In genomic region chr4:101039367-101039766, GRCh38 we compare ENCODE assay signal across 13 cellular contexts.
A peak's percentile ranks its signal among the peaks of the same experiment; 100 is the strongest.
DNase-seq lines count a peak whose midpoint lies in the region; ATAC-seq and TF ChIP-seq lines count a peak whose summit lies in the region.
"Had no signal": no experiment of that assay in that cellular context is flagged by ENCODE, and none has a peak within 500 bp of the region (broad histone marks: within the 10 kb centered on the region; RNA-seq: fewer than 3 reads in every experiment).

No MANE protein-coding gene starts in this region.

- DNase-seq in activated gamma-delta T cell treated with Interleukin-2 at 50 U/mL for 16 hours, result peak; percentile 53
- no peak for DNase-seq in activated gamma-delta T cell (lab: John Stamatoyannopoulos, UW)
- DNase-seq in SW480 (ENCODE audit: low spot score), result peak; percentile 91
- no peak for DNase-seq in activated naive CD4-positive, alpha-beta T cell treated with anti-CD3 and anti-CD28 coated beads, Interleukin-2, amount 50 U/mL, for 72 hours (ENCODE audit: low spot score in 2 of 2)
- peak in 1 of 2 donors; percentile 37 for DNase-seq in stimulated activated effector memory CD8-positive, alpha-beta T cell treated with anti-CD3 and anti-CD28 coated beads, Interleukin-12 subunit alpha, Interleukin-12 subunit beta, amount 100 ng/mL, for 72 hours (ENCODE audit: low spot score in 2 of 2)
- DNase-seq in RKO (ENCODE audit: low spot score), result no peak
- no peak for DNase-seq in Calu3
- no peak for DNase-seq in UCSD-AML1 (lab: John Stamatoyannopoulos, UW; ENCODE audit: unreplicated experiment)
- DNase-seq: activated B cell treated with CpG ODN at 0.5 μM for 24 hours, anterior cingulate cortex, DMS 273 treated with DMSO at 0.1 percent for 48 hours, mesendoderm had no signal

- TF ChIP-seq CTCF in Calu3 (IDR thresholded peaks at IDR 0.05; ENCODE audit: unreplicated experiment), result no peak

- ATAC-seq in activated naive CD4-positive, alpha-beta T cell treated with anti-CD3 and anti-CD28 coated beads, Interleukin-2, amount 50 U/mL, for 72 hours, result peak; percentile 92 to 94
- ATAC-seq in stimulated activated effector memory CD8-positive, alpha-beta T cell treated with anti-CD3 and anti-CD28 coated beads, Interleukin-12 subunit alpha, Interleukin-12 subunit beta, amount 100 ng/mL, for 72 hours, result peak; percentile 98

- intact Hi-C loops in Calu3 (cut with micrococcal nuclease; ENCODE audit: unreplicated experiment), result no loop called here

- no peaks in the 10 kb centered on the region for H3K27me3 Mint-ChIP-seq in Calu3 (ENCODE audit: unreplicated experiment)
- H3K27me3 Mint-ChIP-seq: activated B cell treated with CpG ODN at 0.5 μM for 24 hours; dendritic cell treated with granulocyte-macrophage colony-stimulating factor and Interleukin-4, amounts not matched to agents 40 ng/mL and 50 ng/mL, for 4 days had no signal

- no peaks in the 10 kb centered on the region for H3K36me3 Mint-ChIP-seq in activated naive CD4-positive, alpha-beta T cell treated with anti-CD3 and anti-CD28 coated beads, Interleukin-2, amount 50 U/mL, for 72 hours
- H3K36me3 Mint-ChIP-seq in stimulated activated effector memory CD8-positive, alpha-beta T cell treated with anti-CD3 and anti-CD28 coated beads, Interleukin-12 subunit alpha, Interleukin-12 subunit beta, amount 100 ng/mL, for 72 hours, result peaks cover 12% of the 10 kb centered on the region
- H3K36me3 Mint-ChIP-seq in Calu3 (ENCODE audit: insufficient read depth, unreplicated experiment), result peaks cover 4% of the 10 kb centered on the region

- CTCF ChIA-PET in Calu3 (lab: Charles Lee), result no interaction called here

- peak overlapping the region; percentile 49 to 65 for H3K27ac Mint-ChIP-seq in activated naive CD4-positive, alpha-beta T cell treated with anti-CD3 and anti-CD28 coated beads, Interleukin-2, amount 50 U/mL, for 72 hours
- H3K27ac Mint-ChIP-seq in stimulated activated effector memory CD8-positive, alpha-beta T cell treated with anti-CD3 and anti-CD28 coated beads, Interleukin-12 subunit alpha, Interleukin-12 subunit beta, amount 100 ng/mL, for 72 hours, result peak overlapping the region; percentile 17
- H3K27ac Mint-ChIP-seq in Calu3 (ENCODE audit: unreplicated experiment), result no peak overlapping the region
- H3K27ac Mint-ChIP-seq: activated B cell treated with CpG ODN at 0.5 μM for 24 hours; dendritic cell treated with granulocyte-macrophage colony-stimulating factor and Interleukin-4, amounts not matched to agents 40 ng/mL and 50 ng/mL, for 4 days had no signal

- peaks cover 25% of the 10 kb centered on the region for H3K4me1 Mint-ChIP-seq in stimulated activated effector memory CD8-positive, alpha-beta T cell treated with anti-CD3 and anti-CD28 coated beads, Interleukin-12 subunit alpha, Interleukin-12 subunit beta, amount 100 ng/mL, for 72 hours
- peaks cover 18% of the 10 kb centered on the region for H3K4me1 Mint-ChIP-seq in Calu3 (ENCODE audit: low read depth, unreplicated experiment)
- H3K4me1 Mint-ChIP-seq: activated B cell treated with CpG ODN at 0.5 μM for 24 hours had no signal

- peak overlapping the region; percentile 22 for H3K4me3 Mint-ChIP-seq in stimulated activated effector memory CD8-positive, alpha-beta T cell treated with anti-CD3 and anti-CD28 coated beads, Interleukin-12 subunit alpha, Interleukin-12 subunit beta, amount 100 ng/mL, for 72 hours
- no peak overlapping the region for H3K4me3 Mint-ChIP-seq in Calu3 (ENCODE audit: low read depth, unreplicated experiment)
- H3K4me3 Mint-ChIP-seq: activated B cell treated with CpG ODN at 0.5 μM for 24 hours; dendritic cell treated with granulocyte-macrophage colony-stimulating factor and Interleukin-4, amounts not matched to agents 40 ng/mL and 50 ng/mL, for 4 days had no signal

- H3K9me3 Mint-ChIP-seq in activated naive CD4-positive, alpha-beta T cell treated with anti-CD3 and anti-CD28 coated beads, Interleukin-2, amount 50 U/mL, for 72 hours, result no peaks in the 10 kb centered on the region
- no peaks in the 10 kb centered on the region for H3K9me3 Mint-ChIP-seq in stimulated activated effector memory CD8-positive, alpha-beta T cell treated with anti-CD3 and anti-CD28 coated beads, Interleukin-12 subunit alpha, Interleukin-12 subunit beta, amount 100 ng/mL, for 72 hours
- no peaks in the 10 kb centered on the region for H3K9me3 Mint-ChIP-seq in Calu3 (ENCODE audit: low read depth, unreplicated experiment)
- H3K9me3 Mint-ChIP-seq: activated B cell treated with CpG ODN at 0.5 μM for 24 hours; dendritic cell treated with granulocyte-macrophage colony-stimulating factor and Interleukin-4, amounts not matched to agents 40 ng/mL and 50 ng/mL, for 4 days had no signal

- no TSS peak for BruUV-seq in Calu3 (replicated peaks; lab: Mats Ljungman, UMichigan)

Comparison
In these comparisons a context has a peak if more than half of its experiments do, and no peak if none do; other contexts are left out.
1. DNase-seq: peak in activated gamma-delta T cell treated with Interleukin-2 at 50 U/mL for 16 hours (single experiment) and SW480 (single experiment); none in activated gamma-delta T cell (single experiment), activated naive CD4-positive, alpha-beta T cell treated with anti-CD3 and anti-CD28 coated beads, Interleukin-2, amount 50 U/mL, for 72 hours (0 of 2), RKO (single experiment), Calu3 (single experiment) and UCSD-AML1 (single experiment).